ENCODE assay signal across 9 cellular contexts in genomic region chr14:104731249-104731924, GRCh38. TPM values are rescaled to one million over a fixed set of nuclear protein-coding genes. Genes with fewer than 3 reads are reported as not detected.
DNase-seq lines count a peak whose midpoint lies in the region; ATAC-seq and TF ChIP-seq lines count a peak whose summit lies in the region.
"Had no signal": no experiment of that assay in that cellular context is flagged by ENCODE, and none has a peak within 500 bp of the region (broad histone marks: within the 10 kb centered on the region; RNA-seq: fewer than 3 reads in every experiment).

No MANE protein-coding gene starts in this region.

- no peaks in the 10 kb centered on the region for H3K9me3 ChIP-seq in PC-9 (ENCODE audit: insufficient read depth, low read depth)
- H3K9me3 ChIP-seq in tibial artery: no peaks in the 10 kb centered on the region

- H3K36me3 Mint-ChIP-seq in activated CD8-positive, alpha-beta memory T cell treated with anti-CD3 and anti-CD28 coated beads, Interleukin-2, amount 10 ng/mL, durations not matched to agents 7 days and 5 days: no peaks in the 10 kb centered on the region

- ATAC-seq in activated CD8-positive, alpha-beta memory T cell treated with anti-CD3 and anti-CD28 coated beads, Interleukin-2, amount 10 ng/mL, durations not matched to agents 7 days and 5 days: peak; percentile 37
- ATAC-seq in HG02870 (IDR thresholded peaks at IDR 0.05; ENCODE audit: unreplicated experiment) (no peak), HG03039 (IDR thresholded peaks at IDR 0.05; ENCODE audit: unreplicated experiment) (no peak)

- H3K36me3 ChIP-seq in PC-9 (ENCODE audit: low read depth) (no peaks in the 10 kb centered on the region), tibial artery (no peaks in the 10 kb centered on the region)

- H3K4me1 ChIP-seq in PC-9 (replicated peaks; ENCODE audit: insufficient read depth) (no peaks in the 10 kb centered on the region), tibial artery (peaks cover 20 to 92% (median 82%) of the 10 kb centered on the region in 4 donors)

- H3K9me3 Mint-ChIP-seq in activated CD8-positive, alpha-beta memory T cell treated with anti-CD3 and anti-CD28 coated beads, Interleukin-2, amount 10 ng/mL, durations not matched to agents 7 days and 5 days (ENCODE audit: low read depth): no peaks in the 10 kb centered on the region

- POLR2A ChIA-PET in PC-9 (lab: Charles Lee; ENCODE audit: unreplicated experiment): no interaction called here

- CTCF ChIA-PET in activated CD8-positive, alpha-beta memory T cell treated with anti-CD3 and anti-CD28 coated beads, Interleukin-2, amount 10 ng/mL, durations not matched to agents 7 days and 5 days (lab: Charles Lee): interaction anchor here (0.6 to 1.3 kb wide), 2 partner anchors 37 to 417 kb away, joined by 3 read pairs; no protein-coding TSS in a partner anchor
- CTCF ChIA-PET in PC-9 (lab: Charles Lee): interaction anchor here (0.6 kb wide), 1 partner anchor 1117 kb away, joined by 9 read pairs; no protein-coding TSS in a partner anchor

- no peaks in the 10 kb centered on the region for H3K27me3 Mint-ChIP-seq in activated CD8-positive, alpha-beta memory T cell treated with anti-CD3 and anti-CD28 coated beads, Interleukin-2, amount 10 ng/mL, durations not matched to agents 7 days and 5 days

- no peaks in the 10 kb centered on the region for H3F3A ChIP-seq in PC-9 (ENCODE audit: insufficient read depth, low read depth)

- no peak overlapping the region for H3K27ac Mint-ChIP-seq in activated CD8-positive, alpha-beta memory T cell treated with anti-CD3 and anti-CD28 coated beads, Interleukin-2, amount 10 ng/mL, durations not matched to agents 7 days and 5 days

- no peaks in the 10 kb centered on the region for H3K9me2 ChIP-seq in PC-9 (ENCODE audit: insufficient read depth)

- H3K27ac ChIP-seq in PC-9 (no peak overlapping the region), tibial artery (peak overlapping the region; percentile 97 to 98)

- no peak for DNase-seq in activated CD8-positive, alpha-beta memory T cell treated with anti-CD3 and anti-CD28 coated beads, Interleukin-2, amount 10 ng/mL, durations not matched to agents 7 days and 5 days
- DNase-seq in activated CD8-positive, alpha-beta memory T cell treated with anti-CD3 and anti-CD28 coated beads, Interleukin-2, amount 50 U/mL, for 48 hours: no peak
- DNase-seq in PC-9: no peak
- no peak for DNase-seq in fibroblast of mammary gland (ENCODE audit: low read depth)
- no peak for DNase-seq in tibial artery
- DNase-seq in NOMO-1 treated with dmso at 0.1 percent for 144 hours (lab: John Stamatoyannopoulos, UW; ENCODE audit: unreplicated experiment): no peak
- DNase-seq: activated CD4-positive, alpha-beta T cell treated with anti-CD3 and anti-CD28 coated beads, Interleukin-2, amount 50 U/mL, for 4 hours had no signal

- H3K27me3 ChIP-seq in PC-9 (ENCODE audit: insufficient read depth, low read depth): no peaks in the 10 kb centered on the region
- H3K27me3 ChIP-seq in tibial artery: no peaks in the 10 kb centered on the region

- no peaks in the 10 kb centered on the region for H3K4me1 Mint-ChIP-seq in activated CD8-positive, alpha-beta memory T cell treated with anti-CD3 and anti-CD28 coated beads, Interleukin-2, amount 10 ng/mL, durations not matched to agents 7 days and 5 days

- H2AFZ ChIP-seq in PC-9: no peak overlapping the region

- H4K20me1 ChIP-seq in PC-9 (ENCODE audit: insufficient read depth): no peaks in the 10 kb centered on the region

- intact Hi-C loops in PC-9 (cut with micrococcal nuclease; ENCODE audit: unreplicated experiment) (no loop called here), tibial artery (cut with DNase I; ENCODE audit: low total_unique reads) (no loop called here)

- H3K79me2 ChIP-seq in PC-9 (ENCODE audit: low read depth): no peaks in the 10 kb centered on the region

- no peak overlapping the region for H3K4me2 ChIP-seq in PC-9

- BruUV-seq in PC-9 (replicated peaks; lab: Mats Ljungman, UMichigan): no TSS peak

- H3K4me3 ChIP-seq in PC-9: no peak overlapping the region
- H3K4me3 ChIP-seq in fibroblast of mammary gland (ENCODE audit: control insufficient read depth, low read depth, low read length): no peak overlapping the region
- H3K4me3 ChIP-seq in tibial artery: no peak overlapping the region

- no peak overlapping the region for H3K4me3 Mint-ChIP-seq in activated CD8-positive, alpha-beta memory T cell treated with anti-CD3 and anti-CD28 coated beads, Interleukin-2, amount 10 ng/mL, durations not matched to agents 7 days and 5 days

- TF ChIP-seq CTCF in PC-9 (conservative IDR thresholded peaks at IDR 0.05) (peak; percentile 62; the same call in 1 of the 2 replicates), fibroblast of mammary gland (conservative IDR thresholded peaks at IDR 0.05; ENCODE audit: control insufficient read depth, insufficient read depth, low read depth, low read length) (peak; percentile 30), tibial artery (IDR thresholded peaks at IDR 0.05) (peak in 1 of 2 experiments; percentile 12)

RNA-seq across cellular contexts. Expression of gene ADSS1, which starts 7.4 kb away (rescaled TPM):
- total RNA-seq in activated CD8-positive, alpha-beta memory T cell treated with anti-CD3 and anti-CD28 coated beads, Interleukin-2, amount 10 ng/mL, durations not matched to agents 7 days and 5 days: 1 to 10 TPM; 2.5 to 3.5 TPM
- 5.8 and 11.5 TPM in 2 replicates for total RNA-seq in PC-9 (2021)

RNA-seq across cellular contexts. Expression of gene SIVA1, which starts 21.6 kb away (rescaled TPM):
- total RNA-seq in activated CD8-positive, alpha-beta memory T cell treated with anti-CD3 and anti-CD28 coated beads, Interleukin-2, amount 10 ng/mL, durations not matched to agents 7 days and 5 days: 100 to 1,000 TPM; 127 to 140 TPM
- 85.8 and 116 TPM in 2 replicates for total RNA-seq in PC-9 (2021)

RNA-seq across cellular contexts. Expression of gene INF2, which starts 42.0 kb away (rescaled TPM):
- total RNA-seq in activated CD8-positive, alpha-beta memory T cell treated with anti-CD3 and anti-CD28 coated beads, Interleukin-2, amount 10 ng/mL, durations not matched to agents 7 days and 5 days: 10 to 100 TPM; 59.9 to 63.6 TPM
- 107 and 113 TPM in 2 replicates for total RNA-seq in PC-9 (2021)
